21 cellular contexts compared by ENCODE assay signal in the genomic region with DNA sequence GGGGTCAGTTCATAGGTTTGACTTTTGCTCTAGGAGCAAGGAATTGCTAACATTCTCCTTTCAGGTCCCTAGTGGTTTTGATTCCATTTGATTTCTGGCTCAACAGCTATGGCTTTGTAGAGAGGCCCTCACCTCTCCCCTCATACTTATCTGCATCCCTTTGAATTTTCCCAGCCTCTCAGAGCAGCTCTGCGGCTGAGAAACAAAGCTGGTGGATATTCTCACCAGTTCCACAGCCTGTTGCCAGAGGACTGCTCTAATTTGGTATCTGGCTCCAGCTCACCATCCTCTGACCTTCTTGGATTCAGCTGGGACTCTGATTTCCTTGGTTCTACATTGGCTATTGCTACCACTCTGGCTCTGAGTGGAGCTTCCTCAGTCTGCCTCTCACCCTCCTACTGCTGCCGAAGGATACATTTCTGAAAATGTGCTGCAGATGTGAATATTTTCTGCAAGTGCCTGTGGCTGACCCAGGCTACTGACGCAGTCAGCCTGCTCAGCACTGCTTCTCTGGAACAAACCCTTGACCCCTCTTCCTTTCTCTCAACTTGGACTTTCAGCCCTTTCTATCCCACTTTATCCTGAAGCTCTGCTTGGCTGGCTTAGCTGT.
A peak's percentile ranks its signal among the peaks of the same experiment; 100 is the strongest.
DNase-seq lines count a peak whose midpoint lies in the region; ATAC-seq, FAIRE-seq and TF ChIP-seq lines count a peak whose summit lies in the region.
"Had no signal": no experiment of that assay in that cellular context is flagged by ENCODE, and none has a peak within 500 bp of the region (broad histone marks: within the 10 kb centered on the region; RNA-seq: fewer than 3 reads in every experiment).

No MANE protein-coding gene starts in this region.

- no peak overlapping the region for H2AFZ ChIP-seq in astrocyte (ENCODE audit: low read depth, low read length)

- H3K27me3 Mint-ChIP-seq in astrocyte (ENCODE audit: low read depth, unreplicated experiment) = no peaks in the 10 kb centered on the region

- no peak for TF ChIP-seq POLR2A in gastroesophageal sphincter (IDR thresholded peaks at IDR 0.05)

- H3K4me2 ChIP-seq in astrocyte (ENCODE audit: low read length) = no peak overlapping the region

- H3K4me1 ChIP-seq in astrocyte (ENCODE audit: insufficient read depth, low read length) (peaks cover 12% of the 10 kb centered on the region), gastroesophageal sphincter (no peaks in the 10 kb centered on the region), stomach smooth muscle (ENCODE audit: control insufficient read depth, insufficient read depth, low read length) (no peaks in the 10 kb centered on the region)
- H3K4me1 ChIP-seq: ascending aorta, Caco-2, vagina had no signal

- no peaks in the 10 kb centered on the region for H3K27me3 ChIP-seq in astrocyte (ENCODE audit: insufficient read depth, low read length)
- H3K27me3 ChIP-seq in gastroesophageal sphincter = no peaks in the 10 kb centered on the region
- H3K27me3 ChIP-seq in stomach smooth muscle (ENCODE audit: control insufficient read depth in 1 of 2, insufficient read depth in 2 of 2, low read length in 2 of 2) = no peaks in the 10 kb centered on the region
- H3K27me3 ChIP-seq: ascending aorta, vagina had no signal

- H3K36me3 ChIP-seq in astrocyte (ENCODE audit: insufficient read depth, low read length) (no peaks in the 10 kb centered on the region), gastroesophageal sphincter (no peaks in the 10 kb centered on the region), stomach smooth muscle (ENCODE audit: control insufficient read depth in 2 of 2, insufficient read depth in 2 of 2, low read length in 2 of 2) (no peaks in the 10 kb centered on the region)
- H3K36me3 ChIP-seq: ascending aorta, vagina had no signal

- no peak overlapping the region for H3K9ac ChIP-seq in astrocyte (ENCODE audit: low read length)
- H3K9ac ChIP-seq in stomach smooth muscle (ENCODE audit: low read length in 2 of 2) = no peak overlapping the region

- H3K79me2 ChIP-seq in astrocyte (ENCODE audit: insufficient read depth, low read length) = no peaks in the 10 kb centered on the region

- TF ChIP-seq EP300 in gastroesophageal sphincter (IDR thresholded peaks at IDR 0.05) = no peak

- no peak overlapping the region for H3K4me3 ChIP-seq in astrocyte (ENCODE audit: insufficient read depth, low read depth, low read length)
- no peak overlapping the region for H3K4me3 ChIP-seq in gastroesophageal sphincter
- no peak overlapping the region for H3K4me3 ChIP-seq in stomach smooth muscle (ENCODE audit: low read length in 2 of 2)
- H3K4me3 ChIP-seq: ascending aorta, GM12878, vagina had no signal

- no peak for FAIRE-seq in astrocyte (lab: Jason Lieb, UNC)
- FAIRE-seq: GM12878, TTC549 had no signal

- no peaks in the 10 kb centered on the region for H3K36me3 Mint-ChIP-seq in astrocyte (ENCODE audit: low read depth, unreplicated experiment)

- no peaks in the 10 kb centered on the region for H3K9me3 ChIP-seq in astrocyte (ENCODE audit: insufficient read depth, low read depth, low read length)
- H3K9me3 ChIP-seq in gastroesophageal sphincter = no peaks in the 10 kb centered on the region
- H3K9me3 ChIP-seq in stomach smooth muscle (ENCODE audit: control insufficient read depth in 2 of 2, low read length in 2 of 2) = peaks cover 0 to 4% of the 10 kb centered on the region in 2 donors
- H3K9me3 ChIP-seq: ascending aorta, Caco-2, vagina had no signal

- peak; percentile 38 for DNase-seq in astrocyte (ENCODE audit: low read depth)
- DNase-seq in myocyte (ENCODE audit: low read depth) = peak; percentile 21
- DNase-seq in NCI-H2227 treated with DMSO at 0.1 percent for 48 hours (lab: John Stamatoyannopoulos, UW) = no peak
- DNase-seq in hippocampal formation (lab: John Stamatoyannopoulos, UW) = no peak
- DNase-seq: activated CD4-positive, alpha-beta T cell treated with anti-CD3 and anti-CD28 coated beads for 48 hours; Caco-2; GDM1; mesendoderm; NCI-H1105; NCI-H524 treated with DMSO at 0.1 percent for 48 hours; nephron progenitor cell; stimulated activated CD4-positive, alpha-beta T cell treated with anti-CD3 and anti-CD28 coated beads, Interleukin-1b, Interleukin-23, amount 100 ng/mL, for 48 hours had no signal

- peaks cover 24% of the 10 kb centered on the region for H3K4me1 Mint-ChIP-seq in astrocyte (ENCODE audit: low read depth, unreplicated experiment)
- H3K4me1 Mint-ChIP-seq: nephron progenitor cell had no signal

- H4K20me1 ChIP-seq in astrocyte (ENCODE audit: insufficient read depth, low read length) = no peaks in the 10 kb centered on the region

- H3K27ac ChIP-seq in astrocyte (ENCODE audit: low read depth, low read length) (no peak overlapping the region), gastroesophageal sphincter (peak overlapping the region in 1 of 4 donors; percentile 3), stomach smooth muscle (ENCODE audit: low read length) (peak overlapping the region; percentile 18)
- H3K27ac ChIP-seq: ascending aorta, vagina had no signal

- peaks cover 5% of the 10 kb centered on the region for H3K9me3 Mint-ChIP-seq in astrocyte (ENCODE audit: unreplicated experiment)
- H3K9me3 Mint-ChIP-seq: dendritic cell treated with granulocyte-macrophage colony-stimulating factor and Interleukin-4, amounts not matched to agents 40 ng/mL and 50 ng/mL, for 4 days; stimulated activated naive CD8-positive, alpha-beta T cell treated with anti-CD3 and anti-CD28 coated beads, Interleukin-15, Interleukin-2, amounts not matched to agents 100 ng/mL and 50 ng/mL, for 24 hours had no signal

- ATAC-seq in gastroesophageal sphincter (peak; percentile 34), GM18873 (IDR thresholded peaks at IDR 0.05; ENCODE audit: low FRiP score, unreplicated experiment) (no peak)
- ATAC-seq: GM12878 had no signal

- no peak overlapping the region for H3K27ac Mint-ChIP-seq in astrocyte (ENCODE audit: unreplicated experiment)
- H3K27ac Mint-ChIP-seq: dendritic cell treated with granulocyte-macrophage colony-stimulating factor and Interleukin-4, amounts not matched to agents 40 ng/mL and 50 ng/mL, for 4 days; nephron progenitor cell; stimulated activated naive CD8-positive, alpha-beta T cell treated with anti-CD3 and anti-CD28 coated beads, Interleukin-15, Interleukin-2, amounts not matched to agents 100 ng/mL and 50 ng/mL, for 24 hours had no signal

- no peak for TF ChIP-seq CTCF in astrocyte (IDR thresholded peaks at IDR 0.05; ENCODE audit: insufficient read depth, low read depth, low read length)
- TF ChIP-seq CTCF in gastroesophageal sphincter (IDR thresholded peaks at IDR 0.05) = no peak

- 17 to 59% methylated on average over 2 to 3 of the region's 3 CpGs for WGBS in gastroesophageal sphincter (ENCODE audit: low coverage in 1 of 2), 2 donors

- H3K4me3 Mint-ChIP-seq in astrocyte (ENCODE audit: unreplicated experiment) = no peak overlapping the region
- H3K4me3 Mint-ChIP-seq: dendritic cell treated with granulocyte-macrophage colony-stimulating factor and Interleukin-4, amounts not matched to agents 40 ng/mL and 50 ng/mL, for 4 days; nephron progenitor cell; stimulated activated naive CD8-positive, alpha-beta T cell treated with anti-CD3 and anti-CD28 coated beads, Interleukin-15, Interleukin-2, amounts not matched to agents 100 ng/mL and 50 ng/mL, for 24 hours had no signal

Comparison
In these comparisons a context has a peak if more than half of its experiments do, and no peak if none do; other contexts are left out.
1. DNase-seq: peak in astrocyte (single experiment) and myocyte (single experiment); none in NCI-H2227 treated with DMSO at 0.1 percent for 48 hours (single experiment) and hippocampal formation (0 of 2).